In genomic region chr5:138603521-138603920, GRCh38 we compare ENCODE assay signal across 9 cellular contexts. TPM values are rescaled to one million over a fixed set of nuclear protein-coding genes. Genes with fewer than 3 reads are reported as not detected.
DNase-seq lines count a peak whose midpoint lies in the region; ATAC-seq lines count a peak whose summit lies in the region.
"Had no signal": no experiment of that assay in that cellular context is flagged by ENCODE, and none has a peak within 500 bp of the region (broad histone marks: within the 10 kb centered on the region; RNA-seq: fewer than 3 reads in every experiment).

No MANE protein-coding gene starts in this region.

- H3K9me3 ChIP-seq in BLaER1 treated with 17β-estradiol and CSF1 and Interleukin-3, amounts not matched to agents 10 nM and 100 nM (replicated peaks in 1 of 11), result no peaks in the 10 kb centered on the region
- H3K9me3 ChIP-seq: sigmoid colon had no signal

- no peaks in the 10 kb centered on the region for H3K27me3 ChIP-seq in BLaER1 treated with 17β-estradiol and CSF1 and Interleukin-3, amounts not matched to agents 10 nM and 100 nM
- H3K27me3 ChIP-seq: sigmoid colon had no signal

- H3K4me1 ChIP-seq in BLaER1 treated with 17β-estradiol and CSF1 and Interleukin-3, amounts not matched to agents 10 nM and 100 nM, result peaks cover 24 to 59% (median 39%) of the 10 kb centered on the region in 10 experiments
- H3K4me1 ChIP-seq: sigmoid colon had no signal

- DNase-seq in LHCN-M2 (ENCODE audit: low read depth) (peak; percentile 78), glomerular visceral epithelial cell (ENCODE audit: extremely low spot score) (peak; percentile 64), NCI-H1436 (lab: John Stamatoyannopoulos, UW) (no peak), 8988T (no peak), DMS114 treated with DMSO at 0.1 percent for 48 hours (lab: John Stamatoyannopoulos, UW; ENCODE audit: unreplicated experiment) (no peak), NCI-H1694 treated with DMSO at 0.1 percent for 48 hours (lab: John Stamatoyannopoulos, UW) (no peak)
- DNase-seq: sigmoid colon had no signal

- peak; percentile 45 for ATAC-seq in GM18870 (IDR thresholded peaks at IDR 0.05; ENCODE audit: unreplicated experiment)

- peak overlapping the region in 1 of 11 experiments; percentile 27; a peak in 1 of 22 replicates for H3K27ac ChIP-seq in BLaER1 treated with 17β-estradiol and CSF1 and Interleukin-3, amounts not matched to agents 10 nM and 100 nM
- H3K27ac ChIP-seq: sigmoid colon had no signal

- no peak overlapping the region; a peak in 1 of 22 replicates for H3K9ac ChIP-seq in BLaER1 treated with 17β-estradiol and CSF1 and Interleukin-3, amounts not matched to agents 10 nM and 100 nM

- H3K4me2 ChIP-seq in BLaER1 treated with 17β-estradiol and CSF1 and Interleukin-3, amounts not matched to agents 10 nM and 100 nM, result peak overlapping the region in 10 of 11 experiments; percentile 11 to 85 (median 46); a peak in 20 of 22 replicates

- peaks cover 0 to 5% (median 0%) of the 10 kb centered on the region in 11 experiments; a peak in 1 of 22 replicates for H4K20me1 ChIP-seq in BLaER1 treated with 17β-estradiol and CSF1 and Interleukin-3, amounts not matched to agents 10 nM and 100 nM

- H3K4me3 ChIP-seq in BLaER1 treated with 17β-estradiol and CSF1 and Interleukin-3, amounts not matched to agents 10 nM and 100 nM, result no peak overlapping the region
- H3K4me3 ChIP-seq: sigmoid colon had no signal

- no peaks in the 10 kb centered on the region for H3K36me3 ChIP-seq in BLaER1 treated with 17β-estradiol and CSF1 and Interleukin-3, amounts not matched to agents 10 nM and 100 nM
- H3K36me3 ChIP-seq: sigmoid colon had no signal

RNA-seq across cellular contexts. Expression of gene HSPA9, which starts 28.3 kb away (rescaled TPM):
- 424 and 464 TPM in 2 replicates for total RNA-seq in LHCN-M2 (2014; rRNA removed)
- polyA plus RNA-seq in LHCN-M2 (2012), result 103 TPM

Comparison
In these comparisons a context has a peak if more than half of its experiments do, and no peak if none do; other contexts are left out.
1. DNase-seq: peak in LHCN-M2 (single experiment) and glomerular visceral epithelial cell (single experiment); none in NCI-H1436 (single experiment), 8988T (single experiment), DMS114 treated with DMSO at 0.1 percent for 48 hours (single experiment) and NCI-H1694 treated with DMSO at 0.1 percent for 48 hours (single experiment).